ENCODE assay signal across 19 cellular contexts in genomic region chr15:36777941-36778340, GRCh38.
A peak's percentile ranks its signal among the peaks of the same experiment; 100 is the strongest.
DNase-seq lines count a peak whose midpoint lies in the region; ATAC-seq and TF ChIP-seq lines count a peak whose summit lies in the region.
"Had no signal": no experiment of that assay in that cellular context is flagged by ENCODE, and none has a peak within 500 bp of the region (broad histone marks: within the 10 kb centered on the region; RNA-seq: fewer than 3 reads in every experiment).

No MANE protein-coding gene starts in this region.

- no peak for TF ChIP-seq CTCF in cardiac muscle cell (IDR thresholded peaks at IDR 0.05; ENCODE audit: low read depth, low read length)
- no peak for TF ChIP-seq CTCF in PC-3 (conservative IDR thresholded peaks at IDR 0.05; ENCODE audit: low read depth, low read length)
- TF ChIP-seq CTCF in fibroblast of the aortic adventitia (IDR thresholded peaks at IDR 0.05; ENCODE audit: insufficient read depth, low read length) = no peak
- no peak for TF ChIP-seq CTCF in prostate gland (IDR thresholded peaks at IDR 0.05)

- intact Hi-C loops in cardiac septum (cut with DNase I) = no loop called here
- intact Hi-C loops in PC-3 (cut with micrococcal nuclease) = loop anchor here (1.0 to 5.0 kb wide), 2 partner anchors 20 to 121 kb away; no protein-coding TSS in a partner anchor
- intact Hi-C loops in prostate gland (cut with DNase I) = no loop called here

- H3K27me3 ChIP-seq in cardiac muscle cell (no peaks in the 10 kb centered on the region), PC-3 (ENCODE audit: low read length) (no peaks in the 10 kb centered on the region), prostate gland (replicated peaks; ENCODE audit: insufficient read depth) (no peaks in the 10 kb centered on the region)
- H3K27me3 ChIP-seq: BLaER1 treated with 17β-estradiol and CSF1 and Interleukin-3, amounts not matched to agents 10 nM and 100 nM had no signal

- DNase-seq in cardiac muscle cell (ENCODE audit: low read depth in 1 of 2, low spot score in 1 of 2) (no peak), cardiac septum (ENCODE audit: low spot score) (no peak), PC-3 (no peak), fibroblast of the aortic adventitia (ENCODE audit: low read depth) (peak; percentile 29), prostate gland (ENCODE audit: low spot score) (no peak), HUDEP-2 (lab: John Stamatoyannopoulos, UW; ENCODE audit: unreplicated experiment in 76 of 76) (no peak), NCI-H345 treated with DMSO at 0.1 percent for 48 hours (lab: John Stamatoyannopoulos, UW; ENCODE audit: unreplicated experiment) (no peak)
- DNase-seq: CD8-positive, alpha-beta memory T cell; DND-41; GF-D8; NCI-H1105 treated with DMSO at 0.1 percent for 48 hours; NCI-H187 treated with DMSO at 0.1 percent for 48 hours; NCI-H345; NCI-H69; T-cell had no signal

- no peak overlapping the region for H3K4me3 ChIP-seq in cardiac muscle cell
- H3K4me3 ChIP-seq in PC-3 (ENCODE audit: low read length) = no peak overlapping the region
- H3K4me3 ChIP-seq in fibroblast of the aortic adventitia (ENCODE audit: low read depth, low read length) = no peak overlapping the region
- H3K4me3 ChIP-seq in prostate gland = no peak overlapping the region
- H3K4me3 ChIP-seq: BLaER1 treated with 17β-estradiol and CSF1 and Interleukin-3, amounts not matched to agents 10 nM and 100 nM had no signal

- POLR2A ChIA-PET in PC-3 (lab: Charles Lee; ENCODE audit: unreplicated experiment) = no interaction called here

- no peaks in the 10 kb centered on the region for H4K20me1 ChIP-seq in PC-3 (ENCODE audit: low read length)
- H4K20me1 ChIP-seq: BLaER1 treated with 17β-estradiol and CSF1 and Interleukin-3, amounts not matched to agents 10 nM and 100 nM had no signal

- H3K4me1 ChIP-seq in cardiac muscle cell (ENCODE audit: low read depth) = peaks cover 66% of the 10 kb centered on the region
- H3K4me1 ChIP-seq in PC-3 (ENCODE audit: insufficient read depth, low read length) = no peaks in the 10 kb centered on the region; the same call in 1 of the 2 replicates
- no peaks in the 10 kb centered on the region for H3K4me1 ChIP-seq in prostate gland (replicated peaks)
- H3K4me1 ChIP-seq: BLaER1 treated with 17β-estradiol and CSF1 and Interleukin-3, amounts not matched to agents 10 nM and 100 nM had no signal

- WGBS in prostate gland = 61% methylated on average over 6 of the region's 6 CpGs

- no peaks in the 10 kb centered on the region for H3K9me3 ChIP-seq in cardiac muscle cell (ENCODE audit: low read depth)
- no peaks in the 10 kb centered on the region for H3K9me3 ChIP-seq in PC-3 (ENCODE audit: low read length)
- no peaks in the 10 kb centered on the region for H3K9me3 ChIP-seq in prostate gland
- H3K9me3 ChIP-seq: BLaER1 treated with 17β-estradiol and CSF1 and Interleukin-3, amounts not matched to agents 10 nM and 100 nM had no signal

- no peak for TF ChIP-seq POLR2A in prostate gland (IDR thresholded peaks at IDR 0.05)

- H3F3A ChIP-seq in PC-3 (ENCODE audit: low read length, unreplicated experiment) = no peaks in the 10 kb centered on the region

- H3K9ac ChIP-seq in PC-3 (ENCODE audit: low read length) = no peak overlapping the region
- H3K9ac ChIP-seq: BLaER1 treated with 17β-estradiol and CSF1 and Interleukin-3, amounts not matched to agents 10 nM and 100 nM had no signal

- H3K27ac ChIP-seq in cardiac muscle cell (peak overlapping the region; percentile 41), PC-3 (ENCODE audit: low read length) (no peak overlapping the region), prostate gland (no peak overlapping the region)
- H3K27ac ChIP-seq: 22Rv1; BLaER1 treated with 17β-estradiol and CSF1 and Interleukin-3, amounts not matched to agents 10 nM and 100 nM; RWPE1 had no signal

- no peaks in the 10 kb centered on the region for H3K36me3 ChIP-seq in cardiac muscle cell
- no peaks in the 10 kb centered on the region for H3K36me3 ChIP-seq in PC-3 (ENCODE audit: low read depth, low read length)
- H3K36me3 ChIP-seq in prostate gland = no peaks in the 10 kb centered on the region

- no peaks in the 10 kb centered on the region for H3K9me2 ChIP-seq in PC-3 (replicated peaks; ENCODE audit: low read length)

- H3K4me2 ChIP-seq in PC-3 (ENCODE audit: low read length) = no peak overlapping the region
- H3K4me2 ChIP-seq: BLaER1 treated with 17β-estradiol and CSF1 and Interleukin-3, amounts not matched to agents 10 nM and 100 nM had no signal

- CTCF ChIA-PET in PC-3 (lab: Charles Lee) = no interaction called here

- no peaks in the 10 kb centered on the region for H3K79me2 ChIP-seq in PC-3 (ENCODE audit: low read length)

- BruUV-seq in PC-3 (replicated peaks; lab: Mats Ljungman, UMichigan) = no TSS peak

- peak; percentile 13; the same call in 1 of the 2 replicates for ATAC-seq in PC-3
- no peak for ATAC-seq in GM18511 (IDR thresholded peaks at IDR 0.05; ENCODE audit: unreplicated experiment)
- ATAC-seq: T-cell had no signal

- no peak overlapping the region for H2AFZ ChIP-seq in PC-3 (ENCODE audit: low read length)
